8 cellular contexts compared by ENCODE assay signal in the genomic region with DNA sequence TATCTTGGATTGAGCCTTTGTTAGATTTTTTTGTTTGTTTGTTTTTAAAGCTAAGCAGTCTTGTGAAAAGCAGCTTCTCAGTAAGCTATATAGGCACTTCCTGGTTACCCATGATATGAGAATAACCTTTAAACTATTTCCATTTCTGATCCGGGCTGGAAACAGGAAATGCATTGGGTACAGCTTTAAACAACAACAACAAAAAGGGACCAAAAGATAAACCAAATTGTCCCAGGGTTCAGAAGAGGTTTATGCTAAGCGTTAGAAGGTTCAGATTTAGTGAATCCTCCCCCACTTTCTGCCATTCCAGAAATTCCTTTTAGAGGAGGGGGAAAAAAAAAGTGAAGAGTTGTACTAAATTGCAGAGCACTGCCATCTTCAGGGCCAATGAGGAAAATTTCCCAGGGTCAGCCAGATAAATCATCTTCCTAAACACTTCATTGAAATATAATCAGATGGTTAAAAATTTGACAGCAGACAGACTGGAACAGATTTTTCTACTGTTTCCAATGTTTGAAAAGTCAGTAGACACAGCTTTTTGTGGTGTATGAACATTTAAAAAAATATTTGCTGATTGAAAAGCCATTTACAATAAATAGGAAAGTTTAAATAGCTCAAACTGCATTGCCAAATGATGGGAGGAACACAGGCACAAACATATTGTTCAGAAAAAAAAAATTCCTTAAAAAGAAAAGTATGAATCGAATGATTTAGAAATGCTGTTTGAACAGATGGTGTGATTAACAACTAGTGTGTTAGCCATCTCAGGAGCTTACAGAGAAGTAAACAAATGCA.
DNase-seq lines count a peak whose midpoint lies in the region; ATAC-seq and TF ChIP-seq lines count a peak whose summit lies in the region.

No MANE protein-coding gene starts in this region.

- H3K4me1 ChIP-seq in right cardiac atrium (ENCODE audit: control insufficient read depth, insufficient read depth, low read length) (no peaks in the 10 kb centered on the region), sigmoid colon (peaks cover 0 to 12% (median 6%) of the 10 kb centered on the region in 4 donors)

- no peak for TF ChIP-seq POLR2A in sigmoid colon (IDR thresholded peaks at IDR 0.05)

- no peak overlapping the region for H3K27ac ChIP-seq in right cardiac atrium (ENCODE audit: low read length)
- H3K27ac ChIP-seq in sigmoid colon: peak overlapping the region; percentile 44 to 67 (median 48)

- H3K27me3 ChIP-seq in right cardiac atrium (ENCODE audit: control insufficient read depth, insufficient read depth) (no peaks in the 10 kb centered on the region), sigmoid colon (no peaks in the 10 kb centered on the region)

- ATAC-seq in right cardiac atrium: peak; percentile 81 to 83
- no peak for ATAC-seq in GM21576 (IDR thresholded peaks at IDR 0.05; ENCODE audit: unreplicated experiment)
- no peak for ATAC-seq in GM18858 (IDR thresholded peaks at IDR 0.05; ENCODE audit: unreplicated experiment)

- intact Hi-C loops in right cardiac atrium (cut with DNase I): loop anchor here in 3 of 4 donors (5.0 to 10.0 kb wide), 6 partner anchors 478 to 705 kb away; a partner anchor contains a TSS
- intact Hi-C loops in sigmoid colon (cut with DNase I): loop anchor here (1.0 to 10.0 kb wide), 4 partner anchors 305 to 718 kb away; no protein-coding TSS in a partner anchor

- DNase-seq in NCI-H1436 (lab: John Stamatoyannopoulos, UW) (peak; percentile 29), NCI-H1436 treated with DMSO at 0.1 percent for 48 hours (lab: John Stamatoyannopoulos, UW) (no peak), NCI-H1105 (lab: John Stamatoyannopoulos, UW) (peak; percentile 18), right cardiac atrium (peak in 1 of 3 donors; percentile 65), sigmoid colon (no peak)

- TF ChIP-seq EP300 in sigmoid colon (IDR thresholded peaks at IDR 0.05): no peak

- H3K4me3 ChIP-seq in WI38 (ENCODE audit: low read depth, low read length) (no peak overlapping the region), right cardiac atrium (ENCODE audit: low read length) (peak overlapping the region; percentile 51), sigmoid colon (peak overlapping the region in 2 of 4 donors; percentile 5 to 24)

- TF ChIP-seq CTCF in WI38 (IDR thresholded peaks at IDR 0.05; ENCODE audit: low read depth, low read length) (peak; percentile 62), sigmoid colon (IDR thresholded peaks at IDR 0.05) (peak; percentile 53 to 73 (median 68))

- no peaks in the 10 kb centered on the region for H3K36me3 ChIP-seq in sigmoid colon

- WGBS in right cardiac atrium: 7% methylated on average over 3 of the region's 3 CpGs
- 3 to 14% methylated on average over 3 of the region's 3 CpGs for WGBS in sigmoid colon, 2 donors

- H3K9me3 ChIP-seq in right cardiac atrium (ENCODE audit: control insufficient read depth, low read length): no peaks in the 10 kb centered on the region
- no peaks in the 10 kb centered on the region for H3K9me3 ChIP-seq in sigmoid colon

Comparison
In these comparisons a context has a peak if more than half of its experiments do, and no peak if none do; other contexts are left out.
1. DNase-seq: peak in NCI-H1436 (single experiment) and NCI-H1105 (single experiment); none in NCI-H1436 treated with DMSO at 0.1 percent for 48 hours (single experiment) and sigmoid colon (single experiment).
2. ATAC-seq: peak in right cardiac atrium (2 of 2); none in GM21576 (single experiment) and GM18858 (single experiment).